1 cellular context compared by ENCODE assay signal in genomic region chr1:153973478-153973877, GRCh38.
TF ChIP-seq lines count a peak whose summit lies in the region.

No MANE protein-coding gene starts in this region.

TF ChIP-seq in K562, 482 proteins besides CTCF, POLR2A, EP300 and RAD21:
- TF ChIP-seq SNRNP70 (optimal IDR thresholded peaks at IDR 0.05; ENCODE audit: low read depth, low read length) = no peak
- TF ChIP-seq KDM5B (IDR thresholded peaks at IDR 0.05; ENCODE audit: insufficient replicate concordance, low read depth, low read length) = peak; percentile 3
- peak; percentile 57; the same call in 1 of the 2 replicates for TF ChIP-seq POLR2AphosphoS5 (IDR thresholded peaks at IDR 0.05; ENCODE audit: control insufficient read depth, insufficient read depth, low read depth, low read length)
- no peak for TF ChIP-seq RFX7 (CRISPR knock-in tag; IDR thresholded peaks at IDR 0.05)
- TF ChIP-seq HMGN3 (IDR thresholded peaks at IDR 0.05; ENCODE audit: borderline replicate concordance, extremely low read depth, insufficient read length, low read depth, low read length) = no peak
- no peak for TF ChIP-seq ARID1B (IDR thresholded peaks at IDR 0.05)
- peak; percentile 52; the same call in 1 of the 2 replicates for TF ChIP-seq POLR2AphosphoS2 (IDR thresholded peaks at IDR 0.05; ENCODE audit: low read length)
- no peak for TF ChIP-seq PTBP1 (IDR thresholded peaks at IDR 0.05; ENCODE audit: low read depth, low read length)
- TF ChIP-seq RNF219 (CRISPR knock-in tag; IDR thresholded peaks at IDR 0.05) = no peak
- no peak for TF ChIP-seq ZNF121 (CRISPR knock-in tag; conservative IDR thresholded peaks at IDR 0.05)
- TF ChIP-seq SUPT5H (IDR thresholded peaks at IDR 0.05) = peak; percentile 65; the same call in 1 of the 2 replicates
- no peak for TF ChIP-seq IRF1 (CRISPR knock-in tag; IDR thresholded peaks at IDR 0.05; ENCODE audit: borderline replicate concordance)
- TF ChIP-seq CBX2 (IDR thresholded peaks at IDR 0.05; ENCODE audit: insufficient read depth, low read length, poor library complexity, severe bottlenecking) = no peak
- no peak for TF ChIP-seq ZNF780A (CRISPR knock-in tag; IDR thresholded peaks at IDR 0.05)
- no peak for TF ChIP-seq ZSCAN29 (IDR thresholded peaks at IDR 0.05)
- TF ChIP-seq NFIC (IDR thresholded peaks at IDR 0.05) = no peak
- TF ChIP-seq E2F4 (CRISPR knock-in tag; IDR thresholded peaks at IDR 0.05; ENCODE audit: low read depth) = no peak
- TF ChIP-seq ATF2 (CRISPR knock-in tag; IDR thresholded peaks at IDR 0.05) = no peak
- no peak for TF ChIP-seq SRSF9 (IDR thresholded peaks at IDR 0.05; ENCODE audit: borderline replicate concordance, low read depth, low read length)
- 0 out of 2 replicates have a peak, but pooled peaks have one; percentile 47 for TF ChIP-seq PML (IDR thresholded peaks at IDR 0.05; ENCODE audit: low read length)
